ENCODE assay signal across 9 cellular contexts in the genomic region with DNA sequence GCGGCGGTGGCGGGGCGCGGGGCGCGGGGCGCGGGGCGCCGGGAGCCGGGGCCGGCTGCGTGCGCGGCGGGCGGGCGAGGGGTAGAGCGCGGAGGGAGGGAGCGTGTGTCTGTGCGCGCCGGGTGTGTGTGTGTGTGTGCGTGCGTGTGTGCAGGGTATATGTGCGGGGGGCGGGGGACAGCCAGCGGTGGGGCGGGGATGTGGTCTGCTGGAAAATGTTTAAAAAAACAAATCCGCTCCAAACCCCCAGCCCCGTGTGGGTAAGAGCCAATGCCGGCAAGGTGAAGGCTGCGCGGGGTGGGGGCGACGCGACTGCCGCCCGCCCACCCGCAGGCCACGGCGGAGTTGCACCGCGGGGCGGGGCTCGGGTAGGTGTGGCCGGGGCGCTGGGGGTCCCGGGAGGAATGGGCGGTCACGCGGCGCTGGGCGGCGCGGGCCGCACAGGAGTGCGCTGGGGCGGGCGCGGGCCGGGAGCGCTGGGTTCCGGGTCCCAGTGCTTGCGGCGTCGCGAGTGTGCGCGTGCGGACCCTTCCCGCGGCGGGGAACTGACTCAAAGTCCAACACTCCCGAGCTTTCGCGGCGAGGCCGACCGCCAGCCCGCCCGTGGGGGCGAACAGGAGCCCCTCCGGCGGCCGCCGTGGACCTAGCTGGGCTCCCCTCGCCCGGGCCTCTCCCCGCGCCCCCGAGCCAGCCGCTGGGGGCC. TPM values are rescaled to one million over a fixed set of nuclear protein-coding genes. Genes with fewer than 3 reads are reported as not detected.
DNase-seq lines count a peak whose midpoint lies in the region; ATAC-seq, FAIRE-seq and TF ChIP-seq lines count a peak whose summit lies in the region.
"Had no signal": no experiment of that assay in that cellular context is flagged by ENCODE, and none has a peak within 500 bp of the region (broad histone marks: within the 10 kb centered on the region; RNA-seq: fewer than 3 reads in every experiment).

Gene CYGB (minus strand): TSS at position 132 of the 703 bp plus-strand sequence. CDS start 167 bp downstream, outside the sequence.

- H3K27me3 Mint-ChIP-seq in stimulated activated naive B cell treated with anti-CD40 and anti-IgM and Interleukin-4, amounts not matched to agents 10 μg/mL and 1 μg/mL and 100 μg/mL, for 72 hours = peaks cover 46 to 60% of the 10 kb centered on the region in 2 donors

- no peak within 1 kb of the TSS for H2AFZ ChIP-seq in HepG2 (ENCODE audit: low read length)

- peaks cover 39% of the 10 kb centered on the region for H3K4me1 ChIP-seq in HepG2 (ENCODE audit: insufficient read depth, low read length)
- peaks cover 5% of the 10 kb centered on the region for H3K4me1 ChIP-seq in HAP-1
- peaks cover 30% of the 10 kb centered on the region for H3K4me1 ChIP-seq in SJCRH30

- H3K9ac ChIP-seq in HepG2 (ENCODE audit: insufficient read depth, low read depth, low read length) = no peak within 1 kb of the TSS

- H3K36me3 ChIP-seq in MG63 (peaks cover 10% of the 10 kb centered on the region; the same call in 1 of the 2 replicates), HepG2 (replicated peaks in 1 of 2; ENCODE audit: control insufficient read depth in 1 of 2, insufficient read depth in 2 of 2, low read length in 2 of 2) (peaks cover 1 to 5% of the 10 kb centered on the region in 2 experiments; a peak in 2 of 5 replicates), HAP-1 (replicated peaks) (no peaks in the 10 kb centered on the region), SJCRH30 (no peaks in the 10 kb centered on the region)

- ATAC-seq in HepG2 = no peak
- peak; percentile 51 to 62 for ATAC-seq in stimulated activated naive B cell treated with anti-CD40 and anti-IgM and Interleukin-4, amounts not matched to agents 10 μg/mL and 1 μg/mL and 100 μg/mL, for 72 hours (replicated peaks)

- peaks cover 25 to 34% of the 10 kb centered on the region in 2 donors for H3K4me1 Mint-ChIP-seq in stimulated activated naive B cell treated with anti-CD40 and anti-IgM and Interleukin-4, amounts not matched to agents 10 μg/mL and 1 μg/mL and 100 μg/mL, for 72 hours

- no peak for TF ChIP-seq CTCF in cardiac fibroblast (IDR thresholded peaks at IDR 0.05; ENCODE audit: low read depth, low read length)
- TF ChIP-seq CTCF in HepG2 (CRISPR knock-in tag; IDR thresholded peaks at IDR 0.05) = no peak

- intact Hi-C loops in HepG2 (cut with micrococcal nuclease; ENCODE audit: unreplicated experiment) = no loop called here

- peak within 1 kb of the TSS; percentile 37 for H3K4me3 ChIP-seq in MG63
- H3K4me3 ChIP-seq in cardiac fibroblast (replicated peaks in 1 of 2; ENCODE audit: low read depth in 2 of 2, low read length in 2 of 2) = peak within 1 kb of the TSS; percentile 66 to 68
- no peak within 1 kb of the TSS for H3K4me3 ChIP-seq in HepG2 (replicated peaks in 1 of 3; ENCODE audit: insufficient read depth in 1 of 3, low read depth in 2 of 3, low read length in 3 of 3)
- no peak within 1 kb of the TSS for H3K4me3 ChIP-seq in HAP-1
- H3K4me3 ChIP-seq in SJCRH30 = no peak within 1 kb of the TSS

- WGBS in HepG2 (ENCODE audit: low lambda C conversion rate) = 98% methylated on average over 88 of the region's 95 CpGs

- no peak for TF ChIP-seq POLR2A in HepG2 (IDR thresholded peaks at IDR 0.05; ENCODE audit: insufficient read depth in 1 of 2, low read depth in 2 of 2, low read length in 2 of 2)

- H3K9me3 Mint-ChIP-seq in stimulated activated naive B cell treated with anti-CD40 and anti-IgM and Interleukin-4, amounts not matched to agents 10 μg/mL and 1 μg/mL and 100 μg/mL, for 72 hours = no peaks in the 10 kb centered on the region

- in situ Hi-C loops in HepG2 (cut with HindIII; ENCODE audit: extremely low pct_ligation_motif_present, low pct_unique_long_range_greater_than_20kb) = no loop called here
- in situ Hi-C loops in HAP-1 (cut with MboI; ENCODE audit: low sequenced_read_pairs) = no loop called here

- no peaks in the 10 kb centered on the region for H3K27me3 ChIP-seq in MG63
- H3K27me3 ChIP-seq in HepG2 (ENCODE audit: control insufficient read depth in 1 of 2, insufficient read depth in 2 of 2, low read length in 2 of 2) = no peaks in the 10 kb centered on the region
- H3K27me3 ChIP-seq in HAP-1 (ENCODE audit: low read depth) = no peaks in the 10 kb centered on the region
- no peaks in the 10 kb centered on the region for H3K27me3 ChIP-seq in SJCRH30

- BruUV-seq in HepG2 (replicated peaks; lab: Mats Ljungman, UMichigan) = no TSS peak

- POLR2A ChIA-PET in HepG2 (lab: Yijun Ruan, JAX) = interaction anchor here (2.0 kb wide), 1 partner anchor 10 kb away, joined by 6 read pairs; no protein-coding TSS in a partner anchor

- no peak for TF ChIP-seq RAD21 in HepG2 (CRISPR knock-in tag; IDR thresholded peaks at IDR 0.05)

- CTCF ChIA-PET in HepG2 (lab: Yijun Ruan, JAX; ENCODE audit: low intra/inter-chr PET ratio, low total read pairs) = no interaction called here

- H3K4me2 ChIP-seq in HepG2 (ENCODE audit: low read depth, low read length) = no peak within 1 kb of the TSS

- DNase-seq in MG63 = peak; percentile 68
- DNase-seq in cardiac fibroblast (ENCODE audit: low read depth in 2 of 2) = peak; percentile 62 to 88
- DNase-seq in HepG2 (ENCODE audit: low spot score) = no peak
- DNase-seq in stimulated activated naive B cell treated with anti-CD40 and anti-IgM and Interleukin-4, amounts not matched to agents 10 μg/mL and 1 μg/mL and 100 μg/mL, for 72 hours = no peak
- no peak for DNase-seq in OCI-M2 (lab: John Stamatoyannopoulos, UW; ENCODE audit: unreplicated experiment)
- DNase-seq in HAP-1 (ENCODE audit: low spot score in 2 of 2) = no peak
- DNase-seq in NCI-H2196 treated with DMSO at 0.1 percent for 48 hours (lab: John Stamatoyannopoulos, UW; ENCODE audit: unreplicated experiment) = no peak
- no peak for DNase-seq in SJCRH30

- no peaks in the 10 kb centered on the region for H4K20me1 ChIP-seq in HepG2 (ENCODE audit: insufficient read depth, low read length)

- H3K27ac Mint-ChIP-seq in stimulated activated naive B cell treated with anti-CD40 and anti-IgM and Interleukin-4, amounts not matched to agents 10 μg/mL and 1 μg/mL and 100 μg/mL, for 72 hours = no peak within 1 kb of the TSS

- no peak for FAIRE-seq in HepG2 (lab: Jason Lieb, UNC)
- FAIRE-seq: endometrium had no signal

- peaks cover 0 to 3% of the 10 kb centered on the region in 2 donors for H3K36me3 Mint-ChIP-seq in stimulated activated naive B cell treated with anti-CD40 and anti-IgM and Interleukin-4, amounts not matched to agents 10 μg/mL and 1 μg/mL and 100 μg/mL, for 72 hours

- H3K27ac ChIP-seq in HepG2 (ENCODE audit: extremely low read length, insufficient read depth, low read length) (no peak within 1 kb of the TSS), SJCRH30 (no peak within 1 kb of the TSS; the same call in 1 of the 2 replicates)

- no peak for TF ChIP-seq EP300 in HepG2 (IDR thresholded peaks at IDR 0.05; ENCODE audit: low read depth in 2 of 2, low read length in 2 of 2)
- TF ChIP-seq EP300 in HepG2 (CRISPR knock-in tag; IDR thresholded peaks at IDR 0.05; ENCODE audit: borderline replicate concordance) = no peak

- H3K79me2 ChIP-seq in HepG2 (ENCODE audit: insufficient read depth, low read length) = no peaks in the 10 kb centered on the region

- H3K9me3 ChIP-seq in MG63 (no peaks in the 10 kb centered on the region), HepG2 (ENCODE audit: low read length) (no peaks in the 10 kb centered on the region), HAP-1 (no peaks in the 10 kb centered on the region), SJCRH30 (replicated peaks) (no peaks in the 10 kb centered on the region)

- H3K4me3 Mint-ChIP-seq in stimulated activated naive B cell treated with anti-CD40 and anti-IgM and Interleukin-4, amounts not matched to agents 10 μg/mL and 1 μg/mL and 100 μg/mL, for 72 hours = peak within 1 kb of the TSS; percentile 62 to 72

TF ChIP-seq in HepG2, 621 proteins besides CTCF, POLR2A, EP300 and RAD21 (continues in another document):
- TF ChIP-seq RBFOX2 (IDR thresholded peaks at IDR 0.05; ENCODE audit: low read depth, low read length) = 0 out of 2 replicates have a peak, but pooled peaks have one; percentile 17

RNA-seq across cellular contexts. Expression of gene CYGB, which starts in this region (rescaled TPM):
- total RNA-seq in MG63 (2014; rRNA removed; shearing (Covaris generic); ENCODE audit: low replicate concordance) = 7.6 and 14.0 TPM in 2 replicates
- total RNA-seq in HepG2 (2016; rRNA removed; fragmentation: Illumina TruSeq; extraction: Trizol) = 27.1 and 28.9 TPM in 2 replicates
- 5.2 and 8.2 TPM in 2 replicates for total RNA-seq in HepG2 (2016; cell fraction: cytosol; rRNA removed; fragmentation: Illumina TruSeq; extraction: Trizol; ENCODE audit: low read depth)
- total RNA-seq in HepG2 (2016; cell fraction: insoluble cytoplasmic fraction; rRNA removed; fragmentation: Illumina TruSeq; extraction: Trizol) = 25.6 and 28.4 TPM in 2 replicates
- 16.6 and 21.7 TPM in 2 replicates for total RNA-seq in HepG2 (2016; cell fraction: membrane; rRNA removed; fragmentation: Illumina TruSeq; extraction: Trizol)
- 14.7 and 17.2 TPM in 2 replicates for total RNA-seq in HepG2 (2016; cell fraction: nucleus; rRNA removed; fragmentation: Illumina TruSeq; extraction: Trizol)
- 18.9 and 23.3 TPM in 2 replicates for polyA plus RNA-seq in HepG2 (2011; rRNA removed)
- polyA plus RNA-seq in HepG2 (2011; cell fraction: cytosol; rRNA removed) = 19.3 and 25.5 TPM in 2 replicates
- polyA plus RNA-seq in HepG2 (2011; cell fraction: nucleus; rRNA removed) = 17.6 and 23.0 TPM in 2 replicates
- polyA plus RNA-seq in HepG2 (2012) = 20.2 and 20.5 TPM in 2 replicates
- 6.2 and 7.9 TPM in 2 replicates for polyA plus RNA-seq in HepG2 (2016; cell fraction: cytosol; fragmentation: Illumina TruSeq; extraction: Trizol; ENCODE audit: low read depth)
- polyA plus RNA-seq in HepG2 (2016; cell fraction: insoluble cytoplasmic fraction; fragmentation: Illumina TruSeq; extraction: Trizol; ENCODE audit: low read depth) = 28.7 and 30.6 TPM in 2 replicates
- 21.0 and 21.3 TPM in 2 replicates for polyA plus RNA-seq in HepG2 (2016; cell fraction: membrane; fragmentation: Illumina TruSeq; extraction: Trizol; ENCODE audit: low read depth)
- polyA plus RNA-seq in HepG2 (2016; cell fraction: nucleus; fragmentation: Illumina TruSeq; extraction: Trizol; ENCODE audit: insufficient read depth, low read depth) = 24.9 and 26.1 TPM in 2 replicates
- 0.26 and 16.8 TPM in 2 replicates for polyA minus RNA-seq in HepG2 (2011; rRNA and poly(A)+ RNA removed; ENCODE audit: low replicate concordance)
- polyA minus RNA-seq in HepG2 (2011; cell fraction: cytosol; rRNA and poly(A)+ RNA removed) = 9.7 and 11.8 TPM in 2 replicates
- polyA minus RNA-seq in HepG2 (2011; cell fraction: nucleus; rRNA and poly(A)+ RNA removed) = 12.9 and 17.7 TPM in 2 replicates
- total RNA-seq in SJCRH30 (2014; rRNA removed; shearing (Covaris generic)) = not detected in 2 replicates

Comparison
In these comparisons a context has a peak if more than half of its experiments do, and no peak if none do; other contexts are left out.
1. DNase-seq: peak in MG63 (single experiment) and cardiac fibroblast (2 of 2); none in HepG2 (single experiment), stimulated activated naive B cell treated with anti-CD40 and anti-IgM and Interleukin-4, amounts not matched to agents 10 μg/mL and 1 μg/mL and 100 μg/mL, for 72 hours (single experiment), OCI-M2 (single experiment), HAP-1 (0 of 2), NCI-H2196 treated with DMSO at 0.1 percent for 48 hours (single experiment) and SJCRH30 (0 of 2).
2. H3K4me3 ChIP-seq: peak in MG63 (single experiment) and cardiac fibroblast (2 of 2); none in HepG2 (0 of 3), HAP-1 (single experiment) and SJCRH30 (single experiment).